Comparison of ENCODE assay signal across 1 cellular context in the genomic region with DNA sequence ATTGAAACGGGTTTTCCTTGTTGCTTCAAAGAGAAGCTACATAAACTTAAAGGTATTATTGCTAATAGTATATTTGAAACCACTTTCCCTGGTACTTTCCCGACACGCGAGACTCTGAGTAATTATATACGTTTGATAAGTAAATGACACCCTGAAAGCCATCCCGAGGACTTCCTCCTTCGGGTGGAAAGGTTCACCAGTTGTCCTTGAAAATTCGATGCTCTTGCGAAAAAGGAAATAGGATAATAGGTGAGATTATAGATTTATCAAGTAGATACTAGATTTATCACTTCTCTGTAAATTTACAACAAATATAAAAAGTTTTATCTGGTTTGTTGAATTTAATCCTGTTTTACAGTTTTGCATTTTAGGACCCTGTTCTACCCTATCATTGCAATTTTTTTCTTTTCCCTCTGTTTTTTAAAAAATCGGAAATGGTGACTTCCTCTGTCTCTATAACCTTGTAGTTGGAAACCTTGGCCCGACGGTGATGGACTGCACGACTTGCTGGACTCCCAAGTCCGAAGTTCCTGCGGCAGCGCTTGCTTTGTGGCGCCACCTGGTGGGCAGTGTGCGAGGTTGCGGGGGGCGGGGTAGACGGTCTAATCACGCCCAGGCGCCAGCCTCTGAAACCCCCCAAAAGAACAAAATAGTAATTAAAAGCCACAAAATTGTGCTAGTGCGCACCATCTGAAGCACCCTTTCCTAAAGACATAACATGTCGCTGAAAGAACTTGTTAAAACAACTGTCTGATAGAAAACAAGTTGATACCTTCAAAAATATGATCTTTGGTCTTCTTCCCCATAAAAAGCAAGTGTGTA.
A peak's percentile ranks its signal among the peaks of the same experiment; 100 is the strongest.
TF ChIP-seq lines count a peak whose summit lies in the region.

No MANE protein-coding gene starts in this region.

TF ChIP-seq in HepG2, 621 proteins besides CTCF, POLR2A, EP300 and RAD21 (continued from another document and continues in another):
- TF ChIP-seq, protein P1, sequence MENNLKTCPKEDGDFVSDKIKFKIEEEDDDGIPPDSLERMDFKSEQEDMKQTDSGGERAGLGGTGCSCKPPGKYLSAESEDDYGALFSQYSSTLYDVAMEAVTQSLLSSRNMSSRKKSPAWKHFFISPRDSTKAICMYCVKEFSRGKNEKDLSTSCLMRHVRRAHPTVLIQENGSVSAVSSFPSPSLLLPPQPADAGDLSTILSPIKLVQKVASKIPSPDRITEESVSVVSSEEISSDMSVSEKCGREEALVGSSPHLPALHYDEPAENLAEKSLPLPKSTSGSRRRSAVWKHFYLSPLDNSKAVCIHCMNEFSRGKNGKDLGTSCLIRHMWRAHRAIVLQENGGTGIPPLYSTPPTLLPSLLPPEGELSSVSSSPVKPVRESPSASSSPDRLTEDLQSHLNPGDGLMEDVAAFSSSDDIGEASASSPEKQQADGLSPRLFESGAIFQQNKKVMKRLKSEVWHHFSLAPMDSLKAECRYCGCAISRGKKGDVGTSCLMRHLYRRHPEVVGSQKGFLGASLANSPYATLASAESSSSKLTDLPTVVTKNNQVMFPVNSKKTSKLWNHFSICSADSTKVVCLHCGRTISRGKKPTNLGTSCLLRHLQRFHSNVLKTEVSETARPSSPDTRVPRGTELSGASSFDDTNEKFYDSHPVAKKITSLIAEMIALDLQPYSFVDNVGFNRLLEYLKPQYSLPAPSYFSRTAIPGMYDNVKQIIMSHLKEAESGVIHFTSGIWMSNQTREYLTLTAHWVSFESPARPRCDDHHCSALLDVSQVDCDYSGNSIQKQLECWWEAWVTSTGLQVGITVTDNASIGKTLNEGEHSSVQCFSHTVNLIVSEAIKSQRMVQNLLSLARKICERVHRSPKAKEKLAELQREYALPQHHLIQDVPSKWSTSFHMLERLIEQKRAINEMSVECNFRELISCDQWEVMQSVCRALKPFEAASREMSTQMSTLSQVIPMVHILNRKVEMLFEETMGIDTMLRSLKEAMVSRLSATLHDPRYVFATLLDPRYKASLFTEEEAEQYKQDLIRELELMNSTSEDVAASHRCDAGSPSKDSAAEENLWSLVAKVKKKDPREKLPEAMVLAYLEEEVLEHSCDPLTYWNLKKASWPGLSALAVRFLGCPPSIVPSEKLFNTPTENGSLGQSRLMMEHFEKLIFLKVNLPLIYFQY (CRISPR knock-in tag; IDR thresholded peaks at IDR 0.05; ENCODE audit: borderline replicate concordance), result no peak
- TF ChIP-seq KAT7 (CRISPR knock-in tag; IDR thresholded peaks at IDR 0.05; ENCODE audit: borderline replicate concordance) (peak; percentile 70; the same call in 1 of the 2 replicates), ZNF598 (CRISPR knock-in tag; IDR thresholded peaks at IDR 0.05; ENCODE audit: borderline replicate concordance) (no peak), MIER2 (CRISPR knock-in tag; IDR thresholded peaks at IDR 0.05) (peak; percentile 34; the same call in 1 of the 2 replicates), TP53 (CRISPR knock-in tag; conservative IDR thresholded peaks at IDR 0.05) (no peak), MED13 (CRISPR knock-in tag; IDR thresholded peaks at IDR 0.05) (no peak), MED1 (CRISPR knock-in tag; IDR thresholded peaks at IDR 0.05) (no peak; the same call in 1 of the 2 replicates), GZF1 (CRISPR knock-in tag; IDR thresholded peaks at IDR 0.05) (no peak), PPARG (CRISPR knock-in tag; conservative IDR thresholded peaks at IDR 0.05) (0 out of 2 replicates have a peak, but pooled peaks have one; percentile 11), ZFX (CRISPR knock-in tag; IDR thresholded peaks at IDR 0.05; ENCODE audit: low read depth) (peak; percentile 41; the same call in 1 of the 2 replicates), HHEX (CRISPR knock-in tag; IDR thresholded peaks at IDR 0.05) (no peak), ZZZ3 (CRISPR knock-in tag; IDR thresholded peaks at IDR 0.05; ENCODE audit: borderline replicate concordance) (0 out of 2 replicates have a peak, but pooled peaks have one; percentile 35), ZNF460 (CRISPR knock-in tag; IDR thresholded peaks at IDR 0.05; ENCODE audit: borderline replicate concordance) (no peak), SNAI1 (CRISPR knock-in tag; IDR thresholded peaks at IDR 0.05; ENCODE audit: borderline replicate concordance) (no peak), SP140L (CRISPR knock-in tag; IDR thresholded peaks at IDR 0.05; ENCODE audit: borderline replicate concordance) (no peak), ZNF83 (CRISPR knock-in tag; IDR thresholded peaks at IDR 0.05; ENCODE audit: borderline replicate concordance) (no peak), AKAP8 (CRISPR knock-in tag; IDR thresholded peaks at IDR 0.05) (no peak), HMG20B (CRISPR knock-in tag; conservative IDR thresholded peaks at IDR 0.05) (no peak), POLR2G (IDR thresholded peaks at IDR 0.05; ENCODE audit: low read depth, low read length) (no peak), KDM5A (IDR thresholded peaks at IDR 0.05; ENCODE audit: borderline replicate concordance, low read length) (no peak; the same call in 1 of the 2 replicates), ZNF788 (CRISPR knock-in tag; IDR thresholded peaks at IDR 0.05; ENCODE audit: borderline replicate concordance) (peak; percentile 51; the same call in 1 of the 2 replicates), PITX1 (CRISPR knock-in tag; IDR thresholded peaks at IDR 0.05) (no peak), ZSCAN30 (CRISPR knock-in tag; IDR thresholded peaks at IDR 0.05) (no peak), SRSF1 (optimal IDR thresholded peaks at IDR 0.05; ENCODE audit: low read depth, low read length) (no peak), NKX3-1 (CRISPR knock-in tag; IDR thresholded peaks at IDR 0.05) (no peak), JUND (CRISPR knock-in tag; IDR thresholded peaks at IDR 0.05) (no peak), PLRG1 (conservative IDR thresholded peaks at IDR 0.05) (no peak), HIVEP1 (CRISPR knock-in tag; IDR thresholded peaks at IDR 0.05) (no peak), ZFP37 (CRISPR knock-in tag; IDR thresholded peaks at IDR 0.05; ENCODE audit: borderline replicate concordance) (no peak), MAZ (IDR thresholded peaks at IDR 0.05; ENCODE audit: borderline replicate concordance, low read depth, low read length) (no peak), MAZ (CRISPR knock-in tag; IDR thresholded peaks at IDR 0.05; ENCODE audit: low read depth) (peak; percentile 57; the same call in 1 of the 2 replicates), ZNF350 (CRISPR knock-in tag; IDR thresholded peaks at IDR 0.05; ENCODE audit: borderline replicate concordance, low read depth) (peak; percentile 49; the same call in 1 of the 2 replicates), SMYD3 (CRISPR knock-in tag; IDR thresholded peaks at IDR 0.05) (no peak), MBD4 (IDR thresholded peaks at IDR 0.05; ENCODE audit: borderline replicate concordance, low read length) (no peak), EEA1 (CRISPR knock-in tag; IDR thresholded peaks at IDR 0.05; ENCODE audit: borderline replicate concordance) (no peak), ISL2 (CRISPR knock-in tag; IDR thresholded peaks at IDR 0.05) (no peak), NR1H2 (CRISPR knock-in tag; IDR thresholded peaks at IDR 0.05; ENCODE audit: borderline replicate concordance, low read depth) (no peak), NFIB (CRISPR knock-in tag; IDR thresholded peaks at IDR 0.05; ENCODE audit: borderline replicate concordance) (no peak), ZNF782 (CRISPR knock-in tag; IDR thresholded peaks at IDR 0.05; ENCODE audit: borderline replicate concordance) (no peak), PAX8 (CRISPR knock-in tag; IDR thresholded peaks at IDR 0.05; ENCODE audit: borderline replicate concordance) (no peak), ZNF121 (CRISPR knock-in tag; IDR thresholded peaks at IDR 0.05) (peak; percentile 89), MZF1 (CRISPR knock-in tag; IDR thresholded peaks at IDR 0.05; ENCODE audit: borderline replicate concordance) (no peak), KDM1A (CRISPR knock-in tag; IDR thresholded peaks at IDR 0.05) (no peak)
- TF ChIP-seq, protein P2, sequence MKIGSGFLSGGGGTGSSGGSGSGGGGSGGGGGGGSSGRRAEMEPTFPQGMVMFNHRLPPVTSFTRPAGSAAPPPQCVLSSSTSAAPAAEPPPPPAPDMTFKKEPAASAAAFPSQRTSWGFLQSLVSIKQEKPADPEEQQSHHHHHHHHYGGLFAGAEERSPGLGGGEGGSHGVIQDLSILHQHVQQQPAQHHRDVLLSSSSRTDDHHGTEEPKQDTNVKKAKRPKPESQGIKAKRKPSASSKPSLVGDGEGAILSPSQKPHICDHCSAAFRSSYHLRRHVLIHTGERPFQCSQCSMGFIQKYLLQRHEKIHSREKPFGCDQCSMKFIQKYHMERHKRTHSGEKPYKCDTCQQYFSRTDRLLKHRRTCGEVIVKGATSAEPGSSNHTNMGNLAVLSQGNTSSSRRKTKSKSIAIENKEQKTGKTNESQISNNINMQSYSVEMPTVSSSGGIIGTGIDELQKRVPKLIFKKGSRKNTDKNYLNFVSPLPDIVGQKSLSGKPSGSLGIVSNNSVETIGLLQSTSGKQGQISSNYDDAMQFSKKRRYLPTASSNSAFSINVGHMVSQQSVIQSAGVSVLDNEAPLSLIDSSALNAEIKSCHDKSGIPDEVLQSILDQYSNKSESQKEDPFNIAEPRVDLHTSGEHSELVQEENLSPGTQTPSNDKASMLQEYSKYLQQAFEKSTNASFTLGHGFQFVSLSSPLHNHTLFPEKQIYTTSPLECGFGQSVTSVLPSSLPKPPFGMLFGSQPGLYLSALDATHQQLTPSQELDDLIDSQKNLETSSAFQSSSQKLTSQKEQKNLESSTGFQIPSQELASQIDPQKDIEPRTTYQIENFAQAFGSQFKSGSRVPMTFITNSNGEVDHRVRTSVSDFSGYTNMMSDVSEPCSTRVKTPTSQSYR (CRISPR knock-in tag; IDR thresholded peaks at IDR 0.05; ENCODE audit: borderline replicate concordance), result 0 out of 2 replicates have a peak, but pooled peaks have one; percentile 25
- TF ChIP-seq, protein P3, sequence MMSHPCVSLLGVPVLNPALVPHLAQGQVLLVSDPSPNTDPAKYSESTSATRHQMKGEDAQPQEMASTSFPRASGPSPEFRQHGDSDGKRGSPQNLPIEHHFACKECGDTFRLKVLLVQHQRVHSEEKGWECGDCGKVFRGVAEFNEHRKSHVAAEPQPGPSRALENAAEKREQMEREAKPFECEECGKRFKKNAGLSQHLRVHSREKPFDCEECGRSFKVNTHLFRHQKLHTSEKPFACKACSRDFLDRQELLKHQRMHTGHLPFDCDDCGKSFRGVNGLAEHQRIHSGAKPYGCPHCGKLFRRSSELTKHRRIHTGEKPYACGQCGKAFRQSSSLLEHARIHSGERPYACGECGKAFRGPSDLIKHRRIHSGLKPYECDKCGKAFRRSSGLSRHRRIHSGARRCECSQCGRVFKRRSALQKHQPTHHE (CRISPR knock-in tag; IDR thresholded peaks at IDR 0.05; ENCODE audit: borderline replicate concordance), result no peak
- TF ChIP-seq, protein P4, sequence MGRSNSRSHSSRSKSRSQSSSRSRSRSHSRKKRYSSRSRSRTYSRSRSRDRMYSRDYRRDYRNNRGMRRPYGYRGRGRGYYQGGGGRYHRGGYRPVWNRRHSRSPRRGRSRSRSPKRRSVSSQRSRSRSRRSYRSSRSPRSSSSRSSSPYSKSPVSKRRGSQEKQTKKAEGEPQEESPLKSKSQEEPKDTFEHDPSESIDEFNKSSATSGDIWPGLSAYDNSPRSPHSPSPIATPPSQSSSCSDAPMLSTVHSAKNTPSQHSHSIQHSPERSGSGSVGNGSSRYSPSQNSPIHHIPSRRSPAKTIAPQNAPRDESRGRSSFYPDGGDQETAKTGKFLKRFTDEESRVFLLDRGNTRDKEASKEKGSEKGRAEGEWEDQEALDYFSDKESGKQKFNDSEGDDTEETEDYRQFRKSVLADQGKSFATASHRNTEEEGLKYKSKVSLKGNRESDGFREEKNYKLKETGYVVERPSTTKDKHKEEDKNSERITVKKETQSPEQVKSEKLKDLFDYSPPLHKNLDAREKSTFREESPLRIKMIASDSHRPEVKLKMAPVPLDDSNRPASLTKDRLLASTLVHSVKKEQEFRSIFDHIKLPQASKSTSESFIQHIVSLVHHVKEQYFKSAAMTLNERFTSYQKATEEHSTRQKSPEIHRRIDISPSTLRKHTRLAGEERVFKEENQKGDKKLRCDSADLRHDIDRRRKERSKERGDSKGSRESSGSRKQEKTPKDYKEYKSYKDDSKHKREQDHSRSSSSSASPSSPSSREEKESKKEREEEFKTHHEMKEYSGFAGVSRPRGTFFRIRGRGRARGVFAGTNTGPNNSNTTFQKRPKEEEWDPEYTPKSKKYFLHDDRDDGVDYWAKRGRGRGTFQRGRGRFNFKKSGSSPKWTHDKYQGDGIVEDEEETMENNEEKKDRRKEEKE (IDR thresholded peaks at IDR 0.05), result no peak
- TF ChIP-seq, protein P5, sequence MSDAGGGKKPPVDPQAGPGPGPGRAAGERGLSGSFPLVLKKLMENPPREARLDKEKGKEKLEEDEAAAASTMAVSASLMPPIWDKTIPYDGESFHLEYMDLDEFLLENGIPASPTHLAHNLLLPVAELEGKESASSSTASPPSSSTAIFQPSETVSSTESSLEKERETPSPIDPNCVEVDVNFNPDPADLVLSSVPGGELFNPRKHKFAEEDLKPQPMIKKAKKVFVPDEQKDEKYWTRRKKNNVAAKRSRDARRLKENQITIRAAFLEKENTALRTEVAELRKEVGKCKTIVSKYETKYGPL (CRISPR knock-in tag; IDR thresholded peaks at IDR 0.05), result no peak
- TF ChIP-seq, protein P6, sequence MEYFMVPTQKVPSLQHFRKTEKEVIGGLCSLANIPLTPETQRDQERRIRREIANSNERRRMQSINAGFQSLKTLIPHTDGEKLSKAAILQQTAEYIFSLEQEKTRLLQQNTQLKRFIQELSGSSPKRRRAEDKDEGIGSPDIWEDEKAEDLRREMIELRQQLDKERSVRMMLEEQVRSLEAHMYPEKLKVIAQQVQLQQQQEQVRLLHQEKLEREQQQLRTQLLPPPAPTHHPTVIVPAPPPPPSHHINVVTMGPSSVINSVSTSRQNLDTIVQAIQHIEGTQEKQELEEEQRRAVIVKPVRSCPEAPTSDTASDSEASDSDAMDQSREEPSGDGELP (IDR thresholded peaks at IDR 0.05; ENCODE audit: borderline replicate concordance, low read depth), result no peak
- TF ChIP-seq, protein P7, sequence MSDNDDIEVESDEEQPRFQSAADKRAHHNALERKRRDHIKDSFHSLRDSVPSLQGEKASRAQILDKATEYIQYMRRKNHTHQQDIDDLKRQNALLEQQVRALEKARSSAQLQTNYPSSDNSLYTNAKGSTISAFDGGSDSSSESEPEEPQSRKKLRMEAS (IDR thresholded peaks at IDR 0.05), result peak; percentile 62; the same call in 1 of the 2 replicates
- TF ChIP-seq, protein P8, sequence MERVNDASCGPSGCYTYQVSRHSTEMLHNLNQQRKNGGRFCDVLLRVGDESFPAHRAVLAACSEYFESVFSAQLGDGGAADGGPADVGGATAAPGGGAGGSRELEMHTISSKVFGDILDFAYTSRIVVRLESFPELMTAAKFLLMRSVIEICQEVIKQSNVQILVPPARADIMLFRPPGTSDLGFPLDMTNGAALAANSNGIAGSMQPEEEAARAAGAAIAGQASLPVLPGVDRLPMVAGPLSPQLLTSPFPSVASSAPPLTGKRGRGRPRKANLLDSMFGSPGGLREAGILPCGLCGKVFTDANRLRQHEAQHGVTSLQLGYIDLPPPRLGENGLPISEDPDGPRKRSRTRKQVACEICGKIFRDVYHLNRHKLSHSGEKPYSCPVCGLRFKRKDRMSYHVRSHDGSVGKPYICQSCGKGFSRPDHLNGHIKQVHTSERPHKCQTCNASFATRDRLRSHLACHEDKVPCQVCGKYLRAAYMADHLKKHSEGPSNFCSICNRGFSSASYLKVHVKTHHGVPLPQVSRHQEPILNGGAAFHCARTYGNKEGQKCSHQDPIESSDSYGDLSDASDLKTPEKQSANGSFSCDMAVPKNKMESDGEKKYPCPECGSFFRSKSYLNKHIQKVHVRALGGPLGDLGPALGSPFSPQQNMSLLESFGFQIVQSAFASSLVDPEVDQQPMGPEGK (CRISPR knock-in tag; IDR thresholded peaks at IDR 0.05), result peak; percentile 67; the same call in 1 of the 2 replicates
